ENCODE assay signal across 20 cellular contexts in genomic region chr16:34803683-34804416, GRCh38.
DNase-seq lines count a peak whose midpoint lies in the region; ATAC-seq, FAIRE-seq and TF ChIP-seq lines count a peak whose summit lies in the region.
"Had no signal": no experiment of that assay in that cellular context is flagged by ENCODE, and none has a peak within 500 bp of the region (broad histone marks: within the 10 kb centered on the region; RNA-seq: fewer than 3 reads in every experiment).

No MANE protein-coding gene starts in this region.

- no peaks in the 10 kb centered on the region for H3K4me1 ChIP-seq in SK-N-SH (ENCODE audit: control insufficient read depth in 1 of 2, insufficient read depth in 2 of 2, low read depth in 1 of 2, low read length in 1 of 2)
- no peaks in the 10 kb centered on the region for H3K4me1 ChIP-seq in right cardiac atrium (ENCODE audit: control insufficient read depth, insufficient read depth, low read length)
- no peaks in the 10 kb centered on the region for H3K4me1 ChIP-seq in kidney (ENCODE audit: control insufficient read depth in 1 of 2, insufficient read depth in 1 of 2, low read depth in 1 of 2, low read length in 2 of 2)
- H3K4me1 ChIP-seq in suprapubic skin: no peaks in the 10 kb centered on the region

- intact Hi-C loops in right cardiac atrium (cut with DNase I): no loop called here
- intact Hi-C loops in cardiac septum (cut with DNase I): no loop called here
- intact Hi-C loops in kidney (cut with DNase I): no loop called here

- H3K27me3 ChIP-seq in SK-N-SH (ENCODE audit: insufficient read depth) (no peaks in the 10 kb centered on the region), right cardiac atrium (ENCODE audit: control insufficient read depth, insufficient read depth) (no peaks in the 10 kb centered on the region), suprapubic skin (no peaks in the 10 kb centered on the region)

- H4K20me1 ChIP-seq in SK-N-SH (ENCODE audit: insufficient read depth): no peaks in the 10 kb centered on the region

- no peak for TF ChIP-seq EP300 in SK-N-SH (IDR thresholded peaks at IDR 0.05; ENCODE audit: borderline replicate concordance in 1 of 2, low read depth in 1 of 2, low read length in 1 of 2)
- TF ChIP-seq EP300 in suprapubic skin (IDR thresholded peaks at IDR 0.05): no peak

- FAIRE-seq in kidney (lab: Jason Lieb, UNC): no peak
- FAIRE-seq: GM12878, H1 had no signal

- H3K4me3 ChIP-seq in SK-N-SH (ENCODE audit: low read depth in 2 of 2, low read length in 1 of 2) (no peak overlapping the region), right cardiac atrium (ENCODE audit: low read length) (no peak overlapping the region), kidney (ENCODE audit: low read length in 2 of 2) (no peak overlapping the region), suprapubic skin (no peak overlapping the region), coronary artery (no peak overlapping the region)
- H3K4me3 ChIP-seq: GM12878 had no signal

- peak; percentile 0 for DNase-seq in SK-N-SH
- peak in 2 of 3 donors; percentile 41 to 48 for DNase-seq in right cardiac atrium
- no peak for DNase-seq in cardiac septum (ENCODE audit: low spot score)
- peak; percentile 75 for DNase-seq in kidney
- peak; percentile 43 to 74 for DNase-seq in suprapubic skin (ENCODE audit: low spot score in 2 of 2)
- DNase-seq in coronary artery (ENCODE audit: low spot score): no peak
- DNase-seq: COR-L47; GF-D8; KBM-7; NCI-H1105 treated with DMSO at 0.1 percent for 48 hours; NCI-H1694; NCI-H2081 treated with DMSO at 0.1 percent for 48 hours; NCI-H446 treated with DMSO at 0.1 percent for 48 hours; NCI-H69; NK-92 treated with Interleukin-12 subunit alpha and Interleukin-12 subunit beta, amount 100 ng/mL, for 24 hours had no signal

- H3K9ac ChIP-seq in SK-N-SH (no peak overlapping the region), kidney (ENCODE audit: low read length in 2 of 2) (no peak overlapping the region)

- H3K79me2 ChIP-seq in SK-N-SH (ENCODE audit: insufficient read depth): no peaks in the 10 kb centered on the region

- TF ChIP-seq CTCF in SK-N-SH (IDR thresholded peaks at IDR 0.05): no peak
- TF ChIP-seq CTCF in kidney (IDR thresholded peaks at IDR 0.05; ENCODE audit: borderline replicate concordance, extremely low read depth, insufficient read depth): no peak
- TF ChIP-seq CTCF in suprapubic skin (IDR thresholded peaks at IDR 0.05): no peak
- no peak for TF ChIP-seq CTCF in coronary artery (IDR thresholded peaks at IDR 0.05)

- no peaks in the 10 kb centered on the region for H3K9me3 ChIP-seq in SK-N-SH
- H3K9me3 ChIP-seq in right cardiac atrium (ENCODE audit: control insufficient read depth, low read length): no peaks in the 10 kb centered on the region
- H3K9me3 ChIP-seq in kidney (ENCODE audit: control insufficient read depth in 1 of 2, low read length in 2 of 2): no peaks in the 10 kb centered on the region
- no peaks in the 10 kb centered on the region for H3K9me3 ChIP-seq in suprapubic skin

- H3K4me2 ChIP-seq in SK-N-SH: no peak overlapping the region

- no peaks in the 10 kb centered on the region for H3K9me2 ChIP-seq in SK-N-SH

- 75% methylated on average over 37 of the region's 44 CpGs for WGBS in SK-N-SH (ENCODE audit: low lambda C conversion rate)
- WGBS in right cardiac atrium: 60% methylated on average over 44 of the region's 44 CpGs
- WGBS in suprapubic skin: 66% methylated on average over 38 of the region's 44 CpGs

- H3K27ac ChIP-seq in SK-N-SH (ENCODE audit: low read depth in 2 of 2, low read length in 1 of 2) (no peak overlapping the region), right cardiac atrium (ENCODE audit: low read length) (no peak overlapping the region), kidney (ENCODE audit: low read depth in 2 of 2, low read length in 2 of 2) (no peak overlapping the region), suprapubic skin (no peak overlapping the region), coronary artery (no peak overlapping the region)
- H3K27ac ChIP-seq: 22Rv1 had no signal

- H3K36me3 ChIP-seq in SK-N-SH (replicated peaks in 1 of 2; ENCODE audit: control insufficient read depth in 1 of 2, insufficient read depth in 2 of 2, low read length in 1 of 2) (no peaks in the 10 kb centered on the region), kidney (ENCODE audit: control insufficient read depth in 1 of 2, insufficient read depth in 2 of 2, low read length in 2 of 2) (no peaks in the 10 kb centered on the region), suprapubic skin (no peaks in the 10 kb centered on the region)

- no peak for TF ChIP-seq POLR2A in suprapubic skin (IDR thresholded peaks at IDR 0.05)

- no peak overlapping the region for H2AFZ ChIP-seq in SK-N-SH (ENCODE audit: low read depth)

- POLR2A ChIA-PET in SK-N-SH (lab: Yijun Ruan, JAX): no interaction called here

- ATAC-seq in SK-N-SH treated with all-trans-retinoic acid at 6 μM for 48 hours: no peak
- no peak for ATAC-seq in right cardiac atrium
- no peak for ATAC-seq in GM18873 (IDR thresholded peaks at IDR 0.05; ENCODE audit: low FRiP score, unreplicated experiment)
- ATAC-seq: GM12878 had no signal

- CTCF ChIA-PET in SK-N-SH (lab: Yijun Ruan, JAX): no interaction called here

- H3F3A ChIP-seq in SK-N-SH (replicated peaks; ENCODE audit: insufficient read depth): no peaks in the 10 kb centered on the region

- no peak for TF ChIP-seq RAD21 in SK-N-SH (IDR thresholded peaks at IDR 0.05; ENCODE audit: low read length)

TF ChIP-seq in SK-N-SH, 30 proteins besides CTCF, POLR2A, EP300 and RAD21:
- TF ChIP-seq FOXJ3 (CRISPR knock-in tag; IDR thresholded peaks at IDR 0.05) (no peak), SMC3 (IDR thresholded peaks at IDR 0.05; ENCODE audit: low read depth, low read length) (no peak), PBX3 (IDR thresholded peaks at IDR 0.05) (no peak), TCF12 (IDR thresholded peaks at IDR 0.05) (no peak)

TF ChIP-seq in SK-N-SH treated with all-trans-retinoic acid at 6 μM for 48 hours, 23 proteins besides CTCF, POLR2A, EP300 and RAD21:
- TF ChIP-seq ZFP30 (CRISPR knock-in tag; IDR thresholded peaks at IDR 0.05) (no peak), ARNTL (CRISPR knock-in tag; IDR thresholded peaks at IDR 0.05; ENCODE audit: borderline replicate concordance, low read depth) (no peak), ZNF70 (CRISPR knock-in tag; IDR thresholded peaks at IDR 0.05) (no peak), PPARA (CRISPR knock-in tag; IDR thresholded peaks at IDR 0.05; ENCODE audit: borderline replicate concordance) (no peak), ZNF8 (CRISPR knock-in tag; IDR thresholded peaks at IDR 0.05) (no peak), OSR1 (CRISPR knock-in tag; IDR thresholded peaks at IDR 0.05) (no peak)

Comparison
In these comparisons a context has a peak if more than half of its experiments do, and no peak if none do; other contexts are left out.
1. DNase-seq: peak in SK-N-SH (single experiment), right cardiac atrium (2 of 3), kidney (single experiment) and suprapubic skin (2 of 2); none in cardiac septum (single experiment) and coronary artery (single experiment).